In genomic region chr3:51498871-51499790, GRCh38 we compare ENCODE assay signal across 8 cellular contexts. TPM values are rescaled to one million over a fixed set of nuclear protein-coding genes. Genes with fewer than 3 reads are reported as not detected.
DNase-seq lines count a peak whose midpoint lies in the region; ATAC-seq and TF ChIP-seq lines count a peak whose summit lies in the region.

No MANE protein-coding gene starts in this region.

- peak overlapping the region; percentile 87 to 99 for H3K27ac Mint-ChIP-seq in natural killer cell treated with Interleukin-12 subunit alpha and Interleukin-12 subunit beta and Interleukin-15 and Interleukin-18, amount 100 ng/mL, for 72 hours

- H3K4me3 ChIP-seq in DOHH2 (ENCODE audit: low read length): peak overlapping the region; percentile 95
- peak overlapping the region; percentile 67 for H3K4me3 ChIP-seq in fibroblast of the aortic adventitia (ENCODE audit: low read depth, low read length)

- H4K20me1 ChIP-seq in DOHH2 (ENCODE audit: control insufficient read depth, insufficient read depth, low read depth, low read length): no peaks in the 10 kb centered on the region

- no peaks in the 10 kb centered on the region for H3K27me3 Mint-ChIP-seq in natural killer cell treated with Interleukin-12 subunit alpha and Interleukin-12 subunit beta and Interleukin-15 and Interleukin-18, amount 100 ng/mL, for 72 hours

- H3K27ac ChIP-seq in DOHH2 (ENCODE audit: low read depth, low read length) (peak overlapping the region; percentile 82), RWPE1 (peak overlapping the region; percentile 95)

- H3K4me3 Mint-ChIP-seq in natural killer cell treated with Interleukin-12 subunit alpha and Interleukin-12 subunit beta and Interleukin-15 and Interleukin-18, amount 100 ng/mL, for 72 hours: peak overlapping the region; percentile 100

- peak; percentile 75 to 83 for ATAC-seq in natural killer cell treated with Interleukin-12 subunit alpha and Interleukin-12 subunit beta and Interleukin-15 and Interleukin-18, amount 100 ng/mL, for 72 hours

- H3K36me3 Mint-ChIP-seq in natural killer cell treated with Interleukin-12 subunit alpha and Interleukin-12 subunit beta and Interleukin-15 and Interleukin-18, amount 100 ng/mL, for 72 hours: no peaks in the 10 kb centered on the region

- TF ChIP-seq CTCF in DOHH2 (IDR thresholded peaks at IDR 0.05; ENCODE audit: low read depth, low read length, poor library complexity, severe bottlenecking) (no peak), RWPE1 (conservative IDR thresholded peaks at IDR 0.05; ENCODE audit: low read depth) (no peak), fibroblast of the aortic adventitia (IDR thresholded peaks at IDR 0.05; ENCODE audit: insufficient read depth, low read length) (no peak)

- no peaks in the 10 kb centered on the region for H3K9me2 ChIP-seq in DOHH2 (replicated peaks; ENCODE audit: control insufficient read depth, low read length)

- H3K4me1 Mint-ChIP-seq in natural killer cell treated with Interleukin-12 subunit alpha and Interleukin-12 subunit beta and Interleukin-15 and Interleukin-18, amount 100 ng/mL, for 72 hours (ENCODE audit: low read depth in 2 of 2): peaks cover 12 to 18% of the 10 kb centered on the region in 2 donors

- DNase-seq in GOT3 (lab: John Stamatoyannopoulos, UW) (peak; percentile 91), LHCN-M2 (ENCODE audit: low read depth) (peak; percentile 91), RWPE1 (ENCODE audit: low spot score) (peak; percentile 87), fibroblast of the aortic adventitia (ENCODE audit: low read depth) (peak; percentile 88)
- peak; percentile 71 for DNase-seq in activated effector memory CD4-positive, alpha-beta T cell treated with Interleukin-2 at 50 U/mL for 16 hours
- DNase-seq in natural killer cell treated with Interleukin-12 subunit alpha and Interleukin-12 subunit beta and Interleukin-15 and Interleukin-18, amount 100 ng/mL, for 72 hours (ENCODE audit: low spot score): peak; percentile 91
- DNase-seq in stimulated activated naive CD4-positive, alpha-beta T cell treated with Interleukin-2 at 50 U/mL for 16 hours (lab: John Stamatoyannopoulos, UW): peak; percentile 88

- peaks cover 51% of the 10 kb centered on the region for H3K79me2 ChIP-seq in DOHH2 (ENCODE audit: control insufficient read depth, low read length)

- H3F3A ChIP-seq in DOHH2 (ENCODE audit: control insufficient read depth, insufficient read depth): peaks cover 8% of the 10 kb centered on the region

- H3K9me3 Mint-ChIP-seq in natural killer cell treated with Interleukin-12 subunit alpha and Interleukin-12 subunit beta and Interleukin-15 and Interleukin-18, amount 100 ng/mL, for 72 hours: no peaks in the 10 kb centered on the region

- no peaks in the 10 kb centered on the region for H3K9me3 ChIP-seq in DOHH2 (ENCODE audit: control insufficient read depth, insufficient read depth, low read length)

- POLR2A ChIA-PET in RWPE1 (lab: Yijun Ruan, JAX; ENCODE audit: low non-redundant PET): interaction anchor here (0.6 to 1.2 kb wide), 3 partner anchors 11 to 114 kb away, joined by 3 to 9 read pairs (median 4); partner anchors contain the start of genes MANF and RAD54L2

- H3K27me3 ChIP-seq in DOHH2 (ENCODE audit: control insufficient read depth, low read length): no peaks in the 10 kb centered on the region

- CTCF ChIA-PET in RWPE1 (lab: Yijun Ruan, JAX): interaction anchor here (0.7 kb wide), 1 partner anchor 118 kb away, joined by 4 read pairs; no protein-coding TSS in a partner anchor

- peaks cover 14% of the 10 kb centered on the region for H3K4me1 ChIP-seq in DOHH2 (ENCODE audit: control insufficient read depth, low read length)

- H3K36me3 ChIP-seq in DOHH2 (ENCODE audit: control insufficient read depth, low read length): peaks cover 26% of the 10 kb centered on the region

- H3K4me2 ChIP-seq in DOHH2 (ENCODE audit: low read length): peak overlapping the region; percentile 86

RNA-seq across cellular contexts. Expression of gene DCAF1, which starts 0.7 kb away (rescaled TPM):
- total RNA-seq in LHCN-M2 (2014; rRNA removed) (11.7 and 15.8 TPM in 2 replicates), fibroblast of the aortic adventitia (ENCODE audit: low replicate concordance) (11.2 and 18.9 TPM in 2 replicates)
- 8.1 TPM for polyA plus RNA-seq in LHCN-M2 (2012)
- 10 to 100 TPM; 40.0 to 46.9 TPM for total RNA-seq in natural killer cell treated with Interleukin-12 subunit alpha and Interleukin-12 subunit beta and Interleukin-15 and Interleukin-18, amount 100 ng/mL, for 72 hours

RNA-seq across cellular contexts. Expression of gene RAD54L2, which starts 39.4 kb away (rescaled TPM):
- total RNA-seq in LHCN-M2 (2014; rRNA removed) (11.5 and 13.5 TPM in 2 replicates), fibroblast of the aortic adventitia (ENCODE audit: low replicate concordance) (19.2 and 20.2 TPM in 2 replicates)
- polyA plus RNA-seq in LHCN-M2 (2012): 5.3 TPM
- 10 to 100 TPM; 45.5 to 63.4 TPM for total RNA-seq in natural killer cell treated with Interleukin-12 subunit alpha and Interleukin-12 subunit beta and Interleukin-15 and Interleukin-18, amount 100 ng/mL, for 72 hours

Comparison
In these comparisons a context has a peak if more than half of its experiments do, and no peak if none do; other contexts are left out.
1. Peak in every context shown above with its lines: DNase-seq, ATAC-seq, H3K4me3 ChIP-seq and H3K27ac ChIP-seq.